ENCODE assay signal across 9 cellular contexts in the genomic region with DNA sequence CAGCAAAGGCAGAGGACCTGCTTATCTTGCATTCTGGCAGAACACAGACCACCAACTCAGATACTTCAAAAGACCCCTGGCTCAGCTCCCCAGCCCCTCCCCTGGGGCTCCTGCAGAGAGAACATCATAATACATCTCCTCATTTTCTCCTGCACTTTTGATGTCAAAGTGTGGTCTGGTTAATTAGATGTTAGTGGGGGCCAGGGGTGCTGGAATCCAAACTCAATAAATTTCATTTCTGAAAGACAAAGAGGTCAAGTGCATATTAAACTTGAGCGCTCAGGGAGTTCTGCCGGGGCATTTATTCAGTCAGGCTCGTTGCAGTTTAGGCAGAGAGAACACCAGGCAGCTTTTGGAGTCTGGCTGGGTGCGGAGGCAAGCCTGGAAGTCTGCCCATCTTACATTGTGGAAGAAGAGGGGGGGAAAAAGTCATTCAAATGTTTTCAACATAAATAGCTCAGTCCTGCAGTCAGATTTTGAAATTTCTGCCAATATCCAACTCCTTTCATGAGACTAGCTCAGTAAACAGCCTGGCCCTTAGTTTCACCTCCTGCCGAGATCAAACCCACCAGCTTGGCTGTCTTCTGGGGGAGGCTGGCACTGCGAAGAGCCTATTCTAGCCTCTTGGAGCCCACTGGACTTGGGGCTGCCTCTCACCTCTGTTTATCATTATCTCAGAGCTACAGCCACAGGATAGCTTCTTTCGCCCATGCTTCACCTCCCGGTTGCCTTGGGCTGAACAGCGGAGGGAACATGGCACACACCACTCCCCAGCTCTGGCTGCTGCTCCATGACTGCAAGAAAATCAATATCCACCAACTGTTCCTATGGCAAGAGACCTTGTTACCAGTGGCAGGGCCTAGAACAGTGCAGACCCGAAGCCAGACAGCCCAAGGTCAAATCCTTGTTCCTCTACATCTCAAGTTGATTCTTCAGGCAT.
A peak's percentile ranks its signal among the peaks of the same experiment; 100 is the strongest.
DNase-seq lines count a peak whose midpoint lies in the region; ATAC-seq and TF ChIP-seq lines count a peak whose summit lies in the region.
"Had no signal": no experiment of that assay in that cellular context is flagged by ENCODE, and none has a peak within 500 bp of the region (broad histone marks: within the 10 kb centered on the region; RNA-seq: fewer than 3 reads in every experiment).

No MANE protein-coding gene starts in this region.

- H3K9ac ChIP-seq in colonic mucosa (ENCODE audit: low read depth in 2 of 2, low read length in 2 of 2) (no peak overlapping the region), mesenchymal stem cell (ENCODE audit: low read length) (peak overlapping the region; percentile 58)
- H3K9ac ChIP-seq: SK-N-SH had no signal

- 90% methylated on average over 9 of the region's 10 CpGs for WGBS in mesenchymal stem cell

- no peak overlapping the region for H3K4me2 ChIP-seq in mesenchymal stem cell (ENCODE audit: low read length, poor library complexity, severe bottlenecking)
- H3K4me2 ChIP-seq: SK-N-SH had no signal

- H3K36me3 ChIP-seq in MG63 (no peaks in the 10 kb centered on the region), colonic mucosa (no peaks in the 10 kb centered on the region), mesenchymal stem cell (ENCODE audit: control insufficient read depth in 1 of 2, insufficient read depth in 2 of 2, low read depth in 1 of 2, low read length in 2 of 2) (no peaks in the 10 kb centered on the region), tibial artery (no peaks in the 10 kb centered on the region)

- H2BK15ac ChIP-seq in mesenchymal stem cell (ENCODE audit: low read depth, poor library complexity, severe bottlenecking), result no peak overlapping the region

- H4K91ac ChIP-seq in mesenchymal stem cell (ENCODE audit: low read length), result peak overlapping the region; percentile 18

- no peaks in the 10 kb centered on the region for H3K4me1 ChIP-seq in colonic mucosa
- H3K4me1 ChIP-seq in mesenchymal stem cell (ENCODE audit: control insufficient read depth, insufficient read depth, low read depth, low read length), result no peaks in the 10 kb centered on the region
- H3K4me1 ChIP-seq in tibial artery, result peaks cover 0 to 27% (median 18%) of the 10 kb centered on the region in 4 donors

- H3K23ac ChIP-seq in mesenchymal stem cell (ENCODE audit: low read length in 2 of 2), result no peak overlapping the region

- H3K14ac ChIP-seq in mesenchymal stem cell (ENCODE audit: low read length in 2 of 2), result no peak overlapping the region

- H4K8ac ChIP-seq in mesenchymal stem cell (ENCODE audit: low read length), result peak overlapping the region; percentile 47

- DNase-seq in MG63 (peak; percentile 72), colonic mucosa (peak; percentile 23), mesenchymal stem cell (no peak), tibial artery (peak; percentile 52 to 72), iPS-NIHi11 (ENCODE audit: low spot score) (no peak)
- DNase-seq in activated effector memory CD4-positive, alpha-beta T cell treated with Interleukin-2 at 50 U/mL for 16 hours, result no peak
- DNase-seq: activated CD4-positive, CD25-positive, alpha-beta regulatory T cell treated with anti-CD3 and anti-CD28 coated beads, Interleukin-2, amount 50 U/mL, for 72 hours; SK-N-SH had no signal

- H3K27ac ChIP-seq in colonic mucosa (no peak overlapping the region), mesenchymal stem cell (ENCODE audit: low read length, poor library complexity, severe bottlenecking) (no peak overlapping the region), tibial artery (peak overlapping the region; percentile 44 to 46)

- TF ChIP-seq CTCF in colonic mucosa (IDR thresholded peaks at IDR 0.05) (no peak), tibial artery (IDR thresholded peaks at IDR 0.05) (no peak)

- intact Hi-C loops in colonic mucosa (cut with DNase I) (no loop called here), tibial artery (cut with DNase I; ENCODE audit: low total_unique reads) (no loop called here)

- no peak overlapping the region for H2AFZ ChIP-seq in mesenchymal stem cell (ENCODE audit: low read depth, low read length)

- H3K79me1 ChIP-seq in mesenchymal stem cell (replicated peaks; ENCODE audit: low read length, poor library complexity, severe bottlenecking), result no peaks in the 10 kb centered on the region

- peak overlapping the region in 1 of 2 experiments; percentile 31 for H3K4ac ChIP-seq in mesenchymal stem cell (ENCODE audit: low read depth in 1 of 2, low read length in 2 of 2)

- ATAC-seq in HG02938 (IDR thresholded peaks at IDR 0.05; ENCODE audit: unreplicated experiment), result no peak

- H3K4me3 ChIP-seq in MG63 (no peak overlapping the region), colonic mucosa (no peak overlapping the region), mesenchymal stem cell (ENCODE audit: insufficient read depth in 1 of 2, low read depth in 1 of 2, low read length in 2 of 2) (peak overlapping the region in 1 of 2 experiments; percentile 22), tibial artery (no peak overlapping the region)

- no peaks in the 10 kb centered on the region for H3K27me3 ChIP-seq in MG63
- H3K27me3 ChIP-seq in colonic mucosa, result no peaks in the 10 kb centered on the region
- H3K27me3 ChIP-seq in mesenchymal stem cell (ENCODE audit: control insufficient read depth in 1 of 2, insufficient read depth in 1 of 2, low read length in 2 of 2), result no peaks in the 10 kb centered on the region
- no peaks in the 10 kb centered on the region for H3K27me3 ChIP-seq in tibial artery

- H3K18ac ChIP-seq in mesenchymal stem cell (ENCODE audit: low read depth in 1 of 2, low read length in 2 of 2), result peak overlapping the region in 1 of 2 experiments; percentile 40

- peak overlapping the region; percentile 12 to 59 for H2BK12ac ChIP-seq in mesenchymal stem cell (ENCODE audit: low read length in 2 of 2)

- H3K9me3 ChIP-seq in MG63 (no peaks in the 10 kb centered on the region), colonic mucosa (no peaks in the 10 kb centered on the region), mesenchymal stem cell (ENCODE audit: control insufficient read depth, low read length) (no peaks in the 10 kb centered on the region), tibial artery (no peaks in the 10 kb centered on the region)
- H3K9me3 ChIP-seq: SK-N-SH had no signal

- no peak overlapping the region for H2AK5ac ChIP-seq in mesenchymal stem cell (ENCODE audit: low read length, severe bottlenecking)

- no peak overlapping the region for H2BK5ac ChIP-seq in mesenchymal stem cell (ENCODE audit: low read depth, low read length, poor library complexity, severe bottlenecking)

- H2BK120ac ChIP-seq in mesenchymal stem cell (ENCODE audit: low read depth, low read length), result peak overlapping the region; percentile 27

Comparison
In these comparisons a context has a peak if more than half of its experiments do, and no peak if none do; other contexts are left out.
1. DNase-seq: peak in MG63 (single experiment), colonic mucosa (single experiment) and tibial artery (2 of 2); none in mesenchymal stem cell (single experiment), iPS-NIHi11 (single experiment) and activated effector memory CD4-positive, alpha-beta T cell treated with Interleukin-2 at 50 U/mL for 16 hours (single experiment).
2. H3K27ac ChIP-seq: peak in tibial artery (2 of 2); none in colonic mucosa (single experiment) and mesenchymal stem cell (single experiment).